ENCODE assay signal across 21 cellular contexts in the genomic region with DNA sequence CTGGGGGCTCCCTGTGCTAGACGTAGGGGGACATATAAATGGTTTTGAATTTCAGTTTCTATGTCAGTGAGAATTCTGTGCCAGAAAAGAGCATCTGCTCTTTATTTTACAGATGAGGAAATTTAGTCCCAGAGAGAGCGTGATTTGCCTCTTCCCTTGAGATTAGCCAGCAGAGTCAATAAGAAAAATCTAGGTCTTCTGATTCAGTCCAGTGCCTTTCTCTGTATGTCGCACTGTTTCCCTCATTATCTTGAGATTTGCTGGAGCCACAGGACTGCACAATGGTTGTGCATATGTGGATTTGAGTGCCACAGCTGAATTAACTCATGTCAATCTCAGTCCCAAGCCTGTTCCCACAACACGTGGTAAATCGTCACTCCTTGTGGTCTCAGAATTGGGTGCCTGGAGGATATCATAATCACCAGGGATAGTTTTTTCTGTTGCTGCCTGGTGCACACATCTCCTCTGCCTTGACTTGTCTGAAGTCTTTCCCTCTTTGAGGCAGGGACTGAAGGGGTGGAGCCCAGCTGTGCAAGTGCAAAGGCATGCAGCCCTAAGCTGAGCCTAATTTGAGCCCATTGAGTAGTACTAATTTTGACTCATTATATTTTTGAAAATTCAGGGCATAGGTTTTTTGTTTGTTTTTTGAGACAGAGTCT.
DNase-seq lines count a peak whose midpoint lies in the region; ATAC-seq and TF ChIP-seq lines count a peak whose summit lies in the region.
"Had no signal": no experiment of that assay in that cellular context is flagged by ENCODE, and none has a peak within 500 bp of the region (broad histone marks: within the 10 kb centered on the region; RNA-seq: fewer than 3 reads in every experiment).

No MANE protein-coding gene starts in this region.

- peak; percentile 69 for DNase-seq in NCI-H2171 treated with DMSO at 0.1 percent for 48 hours (lab: John Stamatoyannopoulos, UW)
- DNase-seq in NCI-H2171 (lab: John Stamatoyannopoulos, UW): no peak
- peak; percentile 6 for DNase-seq in RPMI7951 (ENCODE audit: low read depth)
- peak; percentile 44 for DNase-seq in retina
- no peak for DNase-seq in kidney tubule cell (ENCODE audit: low spot score)
- no peak for DNase-seq in NCI-H748 (lab: John Stamatoyannopoulos, UW; ENCODE audit: unreplicated experiment)
- DNase-seq in Caco-2: no peak
- DNase-seq: activated CD8-positive, alpha-beta memory T cell treated with anti-CD3 and anti-CD28 coated beads for 24 hours; activated naive CD4-positive, alpha-beta T cell treated with anti-CD3 and anti-CD28 coated beads for 36 hours; activated T-cell treated with anti-CD3 and anti-CD28 coated beads, Interleukin-2, amount 50 U/mL, for 4 hours; amygdala; EL; erythroblast; kidney; naive B cell; NCI-H69; right cardiac atrium; stomach; transverse colon had no signal

- no peaks in the 10 kb centered on the region for H3K27me3 ChIP-seq in Caco-2 (replicated peaks; ENCODE audit: control insufficient read depth, insufficient read depth, low read length)
- H3K27me3 ChIP-seq: stomach, transverse colon had no signal

- BruUV-seq in Caco-2 (replicated peaks; lab: Mats Ljungman, UMichigan): no TSS peak

- CTCF ChIA-PET in Caco-2 (lab: Charles Lee): no interaction called here

- POLR2A ChIA-PET in Caco-2 (lab: Charles Lee): no interaction called here

- intact Hi-C loops in Caco-2 (cut with micrococcal nuclease; ENCODE audit: unreplicated experiment): no loop called here

- H3K4me1 ChIP-seq in Caco-2: peaks cover 4% of the 10 kb centered on the region; the same call in 1 of the 2 replicates
- H3K4me1 ChIP-seq: stomach, transverse colon had no signal

- no peaks in the 10 kb centered on the region for H3K36me3 Mint-ChIP-seq in Caco-2 (ENCODE audit: insufficient read depth, unreplicated experiment)
- H3K36me3 Mint-ChIP-seq: memory B cell, naive B cell had no signal

- H3K4me3 Mint-ChIP-seq in Caco-2 (ENCODE audit: unreplicated experiment): no peak overlapping the region
- H3K4me3 Mint-ChIP-seq: activated naive CD4-positive, alpha-beta T cell treated with anti-CD3 and anti-CD28 coated beads for 36 hours; activated T-cell treated with anti-CD3 and anti-CD28 coated beads, Interleukin-2, amount 50 U/mL, for 4 hours; memory B cell; naive B cell had no signal

- no peaks in the 10 kb centered on the region for H3K36me3 ChIP-seq in Caco-2 (ENCODE audit: control insufficient read depth, insufficient read depth, low read length)
- H3K36me3 ChIP-seq: stomach, transverse colon had no signal

- ATAC-seq in esophagus mucosa: peak; percentile 55
- ATAC-seq: activated T-cell treated with anti-CD3 and anti-CD28 coated beads, Interleukin-2, amount 50 U/mL, for 4 hours; right cardiac atrium had no signal

- H3K4me3 ChIP-seq in Caco-2 (ENCODE audit: low read depth, low read length): no peak overlapping the region
- H3K4me3 ChIP-seq: stomach, transverse colon had no signal

- H3K27ac Mint-ChIP-seq in Caco-2 (ENCODE audit: unreplicated experiment): no peak overlapping the region
- H3K27ac Mint-ChIP-seq: activated naive CD4-positive, alpha-beta T cell treated with anti-CD3 and anti-CD28 coated beads for 36 hours; memory B cell had no signal

- H3K9me3 Mint-ChIP-seq in Caco-2 (ENCODE audit: unreplicated experiment): no peaks in the 10 kb centered on the region
- H3K9me3 Mint-ChIP-seq: activated T-cell treated with anti-CD3 and anti-CD28 coated beads, Interleukin-2, amount 50 U/mL, for 4 hours; naive B cell had no signal

- no peaks in the 10 kb centered on the region for H3K27me3 Mint-ChIP-seq in Caco-2 (ENCODE audit: insufficient read depth, unreplicated experiment)
- H3K27me3 Mint-ChIP-seq: naive B cell had no signal

- TF ChIP-seq CTCF in Caco-2 (IDR thresholded peaks at IDR 0.05; ENCODE audit: insufficient read depth in 1 of 2, low read depth in 1 of 2, low read length in 1 of 2, severe bottlenecking in 1 of 2, unreplicated experiment in 1 of 2): no peak

- no peaks in the 10 kb centered on the region for H3K9me3 ChIP-seq in Caco-2
- H3K9me3 ChIP-seq: stomach, transverse colon had no signal

- no peaks in the 10 kb centered on the region for H3K4me1 Mint-ChIP-seq in Caco-2 (ENCODE audit: low read depth, unreplicated experiment)
- H3K4me1 Mint-ChIP-seq: memory B cell, naive B cell had no signal

Comparison
In these comparisons a context has a peak if more than half of its experiments do, and no peak if none do; other contexts are left out.
1. DNase-seq: peak in NCI-H2171 treated with DMSO at 0.1 percent for 48 hours (single experiment), RPMI7951 (single experiment) and retina (single experiment); none in NCI-H2171 (single experiment), kidney tubule cell (single experiment), NCI-H748 (single experiment) and Caco-2 (0 of 2).